14 cellular contexts compared by ENCODE assay signal in genomic region chr2:25438793-25439192, GRCh38.
DNase-seq lines count a peak whose midpoint lies in the region; ATAC-seq and TF ChIP-seq lines count a peak whose summit lies in the region.
"Had no signal": no experiment of that assay in that cellular context is flagged by ENCODE, and none has a peak within 500 bp of the region (broad histone marks: within the 10 kb centered on the region; RNA-seq: fewer than 3 reads in every experiment).

No MANE protein-coding gene starts in this region.

- no peak for TF ChIP-seq RAD21 in IMR-90 (IDR thresholded peaks at IDR 0.05; ENCODE audit: low read length)

- H3K4me1 ChIP-seq in IMR-90 (ENCODE audit: control insufficient read depth, insufficient read depth, low read length) (no peaks in the 10 kb centered on the region), aorta (ENCODE audit: control insufficient read depth in 1 of 2, insufficient read depth in 2 of 2, low read length in 2 of 2) (no peaks in the 10 kb centered on the region), BE2C (peaks cover 3% of the 10 kb centered on the region; the same call in 1 of the 2 replicates)
- H3K4me1 ChIP-seq: Caco-2 had no signal

- peak overlapping the region in 1 of 2 donors; percentile 40 for H3K27ac Mint-ChIP-seq in natural killer cell treated with Interleukin-12 subunit alpha and Interleukin-12 subunit beta and Interleukin-15 and Interleukin-18, amount 100 ng/mL, for 72 hours
- H3K27ac Mint-ChIP-seq in natural killer cell (no peak overlapping the region), neural crest cell (ENCODE audit: unreplicated experiment) (peak overlapping the region; percentile 44)
- H3K27ac Mint-ChIP-seq: B cell; CD4-positive, alpha-beta T cell; H9 had no signal

- TF ChIP-seq POLR2A in IMR-90 (IDR thresholded peaks at IDR 0.05; ENCODE audit: low read depth, low read length) = no peak

- no peak overlapping the region for H3K56ac ChIP-seq in IMR-90 (ENCODE audit: extremely low read depth, insufficient read depth, low read length)

- H2AK9ac ChIP-seq in IMR-90 (replicated peaks; ENCODE audit: low read depth, low read length, poor library complexity) = no peak overlapping the region

- H3K27me3 ChIP-seq in IMR-90 (ENCODE audit: control insufficient read depth, insufficient read depth, low read length) (no peaks in the 10 kb centered on the region), aorta (ENCODE audit: control insufficient read depth in 1 of 2, insufficient read depth in 2 of 2, low read length in 1 of 2) (no peaks in the 10 kb centered on the region), BE2C (no peaks in the 10 kb centered on the region)

- CTCF ChIA-PET in IMR-90 (lab: Yijun Ruan, JAX) = no interaction called here

- H3K4me3 ChIP-seq in IMR-90 (ENCODE audit: insufficient read depth, low read depth, low read length) = no peak overlapping the region
- no peak overlapping the region for H3K4me3 ChIP-seq in aorta (ENCODE audit: low read length in 2 of 2)
- no peak overlapping the region for H3K4me3 ChIP-seq in BE2C (ENCODE audit: low read depth, low read length)

- H3K4me1 Mint-ChIP-seq in natural killer cell treated with Interleukin-12 subunit alpha and Interleukin-12 subunit beta and Interleukin-15 and Interleukin-18, amount 100 ng/mL, for 72 hours (ENCODE audit: low read depth in 2 of 2) = peaks cover 6 to 18% of the 10 kb centered on the region in 2 donors
- peaks cover 0 to 5% of the 10 kb centered on the region in 2 donors for H3K4me1 Mint-ChIP-seq in natural killer cell
- H3K4me1 Mint-ChIP-seq in neural crest cell = no peaks in the 10 kb centered on the region

- no peak overlapping the region for H2AK5ac ChIP-seq in IMR-90 (ENCODE audit: low read depth, low read length)

- no peaks in the 10 kb centered on the region for H3K79me1 ChIP-seq in IMR-90 (ENCODE audit: low read depth in 1 of 2, low read length in 2 of 2)

- H3K9me3 ChIP-seq in IMR-90 (ENCODE audit: control insufficient read depth, insufficient read depth, low read length) (no peaks in the 10 kb centered on the region), aorta (ENCODE audit: control insufficient read depth, low read length) (no peaks in the 10 kb centered on the region), BE2C (no peaks in the 10 kb centered on the region)

- no peak overlapping the region for H4K8ac ChIP-seq in IMR-90 (ENCODE audit: low read depth in 2 of 2, low read length in 2 of 2)

- no peak overlapping the region for H2BK15ac ChIP-seq in IMR-90 (ENCODE audit: low read depth, low read length)

- no peak overlapping the region for H2BK5ac ChIP-seq in IMR-90 (ENCODE audit: low read depth, low read length, poor library complexity, severe bottlenecking)

- no peak overlapping the region for H2AFZ ChIP-seq in IMR-90 (replicated peaks; ENCODE audit: low read length, poor library complexity)

- no peak for TF ChIP-seq CTCF in natural killer cell (IDR thresholded peaks at IDR 0.05)
- no peak for TF ChIP-seq CTCF in IMR-90 (conservative IDR thresholded peaks at IDR 0.05; ENCODE audit: low read depth, low read length)
- no peak for TF ChIP-seq CTCF in neural crest cell (conservative IDR thresholded peaks at IDR 0.05)
- TF ChIP-seq CTCF in BE2C (IDR thresholded peaks at IDR 0.05; ENCODE audit: low read depth, low read length) = no peak

- intact Hi-C loops in natural killer cell (cut with micrococcal nuclease) = no loop called here
- intact Hi-C loops in IMR-90 (cut with micrococcal nuclease) = no loop called here
- intact Hi-C loops in aorta (cut with DNase I) = no loop called here

- H3K27ac ChIP-seq in IMR-90 (ENCODE audit: insufficient read depth, low read length) (no peak overlapping the region), aorta (ENCODE audit: low read depth in 1 of 2, low read length in 2 of 2) (no peak overlapping the region)

- H4K20me1 ChIP-seq in IMR-90 (ENCODE audit: insufficient read depth, low read length) = no peaks in the 10 kb centered on the region

- H3K27me3 Mint-ChIP-seq in natural killer cell treated with Interleukin-12 subunit alpha and Interleukin-12 subunit beta and Interleukin-15 and Interleukin-18, amount 100 ng/mL, for 72 hours = no peaks in the 10 kb centered on the region
- H3K27me3 Mint-ChIP-seq in natural killer cell (ENCODE audit: low read depth in 2 of 2) (no peaks in the 10 kb centered on the region), neural crest cell (ENCODE audit: low read depth) (no peaks in the 10 kb centered on the region)
- H3K27me3 Mint-ChIP-seq: B cell; CD4-positive, alpha-beta T cell had no signal

- H3K9me1 ChIP-seq in IMR-90 (ENCODE audit: insufficient read depth, low read length) = no peaks in the 10 kb centered on the region

- WGBS in IMR-90 (ENCODE audit: extremely low coverage in 2 of 2, insufficient read length in 1 of 2), 2 experiments = no CpG with 5 or more reads among the region's 2 CpGs
- 90 to 99% methylated on average over 2 of the region's 2 CpGs for WGBS in aorta, 2 donors

- POLR2A ChIA-PET in IMR-90 (lab: Charles Lee; ENCODE audit: unreplicated experiment) = no interaction called here

- ATAC-seq in natural killer cell treated with Interleukin-12 subunit alpha and Interleukin-12 subunit beta and Interleukin-15 and Interleukin-18, amount 100 ng/mL, for 72 hours = no peak
- ATAC-seq in natural killer cell (no peak), IMR-90 (ENCODE audit: low read depth) (no peak), aorta (ENCODE audit: low FRiP score) (no peak), HG03097 (IDR thresholded peaks at IDR 0.05; ENCODE audit: low FRiP score, unreplicated experiment) (no peak)

- peak overlapping the region; percentile 12 for H3K4me3 Mint-ChIP-seq in natural killer cell treated with Interleukin-12 subunit alpha and Interleukin-12 subunit beta and Interleukin-15 and Interleukin-18, amount 100 ng/mL, for 72 hours
- no peak overlapping the region for H3K4me3 Mint-ChIP-seq in natural killer cell
- no peak overlapping the region for H3K4me3 Mint-ChIP-seq in neural crest cell
- H3K4me3 Mint-ChIP-seq: B cell; CD4-positive, alpha-beta T cell; H9 had no signal

- dilution Hi-C loops in IMR-90 (cut with HindIII; ENCODE audit: low sequenced_read_pairs, unreplicated experiment) = no loop called here

- H3K36me3 ChIP-seq in IMR-90 (ENCODE audit: control insufficient read depth, insufficient read depth, low read length) (no peaks in the 10 kb centered on the region), aorta (ENCODE audit: control insufficient read depth in 1 of 2, insufficient read depth in 2 of 2, low read length in 1 of 2) (no peaks in the 10 kb centered on the region), BE2C (peaks cover 4% of the 10 kb centered on the region; the same call in 1 of the 2 replicates)

- H2BK20ac ChIP-seq in IMR-90 (ENCODE audit: low read depth, low read length) = no peak overlapping the region

- BruUV-seq in IMR-90 (replicated peaks; lab: Mats Ljungman, UMichigan) = no TSS peak

- H4K5ac ChIP-seq in IMR-90 (ENCODE audit: low read depth, low read length) = no peak overlapping the region

- no peak overlapping the region for H4K91ac ChIP-seq in IMR-90 (ENCODE audit: insufficient read depth, low read depth, low read length)

- no peak for DNase-seq in natural killer cell treated with Interleukin-12 subunit alpha and Interleukin-12 subunit beta and Interleukin-15 and Interleukin-18, amount 100 ng/mL, for 72 hours (ENCODE audit: low spot score)
- DNase-seq in natural killer cell = no peak
- DNase-seq in IMR-90 = no peak
- no peak for DNase-seq in neural crest cell (ENCODE audit: low read depth, low spot score)
- no peak for DNase-seq in aorta
- DNase-seq in BE2C = no peak
- DNase-seq: 8988T; C1 segment of cervical spinal cord; Caco-2; CD4-positive, alpha-beta T cell; H9; KBM-7 had no signal

- peaks cover 4% of the 10 kb centered on the region for H3K36me3 Mint-ChIP-seq in natural killer cell treated with Interleukin-12 subunit alpha and Interleukin-12 subunit beta and Interleukin-15 and Interleukin-18, amount 100 ng/mL, for 72 hours
- no peaks in the 10 kb centered on the region for H3K36me3 Mint-ChIP-seq in natural killer cell
- peaks cover 9% of the 10 kb centered on the region for H3K36me3 Mint-ChIP-seq in neural crest cell (ENCODE audit: low read depth)

- H2BK120ac ChIP-seq in IMR-90 (ENCODE audit: low read depth, low read length) = no peak overlapping the region

- H3K18ac ChIP-seq in IMR-90 (ENCODE audit: low read depth, low read length) = no peak overlapping the region

- peaks cover 3% of the 10 kb centered on the region for H3K9me3 Mint-ChIP-seq in natural killer cell treated with Interleukin-12 subunit alpha and Interleukin-12 subunit beta and Interleukin-15 and Interleukin-18, amount 100 ng/mL, for 72 hours
- H3K9me3 Mint-ChIP-seq in natural killer cell (no peaks in the 10 kb centered on the region), neural crest cell (peaks cover 6% of the 10 kb centered on the region)
- H3K9me3 Mint-ChIP-seq: CD4-positive, alpha-beta T cell had no signal

- H3K23ac ChIP-seq in IMR-90 (ENCODE audit: low read depth, low read length) = no peak overlapping the region

- no peak overlapping the region for H3K9ac ChIP-seq in IMR-90 (ENCODE audit: low read depth, low read length)

- H3K4me2 ChIP-seq in IMR-90 (ENCODE audit: low read depth, low read length) = no peak overlapping the region

- no peak overlapping the region for H3K4ac ChIP-seq in IMR-90 (ENCODE audit: low read depth, low read length)

- in situ Hi-C loops in IMR-90 (cut with MboI; ENCODE audit: low sequenced_read_pairs) = no loop called here

- H3K14ac ChIP-seq in IMR-90 (replicated peaks; ENCODE audit: low read depth, low read length) = no peak overlapping the region

TF ChIP-seq in IMR-90, 13 proteins besides CTCF, POLR2A, EP300 and RAD21:
- no peak for TF ChIP-seq CEBPB (IDR thresholded peaks at IDR 0.05; ENCODE audit: low read depth, low read length)
- TF ChIP-seq MAFK (IDR thresholded peaks at IDR 0.05; ENCODE audit: low read depth, low read length) = peak; percentile 68
